Comparison of ENCODE assay signal across 1 cellular context in genomic region chr12:109092484-109093021, GRCh38.
TF ChIP-seq lines count a peak whose summit lies in the region.

No MANE protein-coding gene starts in this region.

TF ChIP-seq in K562, 482 proteins besides CTCF, POLR2A, EP300 and RAD21:
- TF ChIP-seq RBM25 (IDR thresholded peaks at IDR 0.05; ENCODE audit: low read depth, low read length, severe bottlenecking) (peak; percentile 11), NR4A1 (CRISPR knock-in tag; IDR thresholded peaks at IDR 0.05) (no peak), NR4A1 (tag; IDR thresholded peaks at IDR 0.05) (no peak), PTBP1 (IDR thresholded peaks at IDR 0.05; ENCODE audit: low read depth, low read length) (0 out of 2 replicates have a peak, but pooled peaks have one; percentile 37), NFIC (IDR thresholded peaks at IDR 0.05) (0 out of 2 replicates have a peak, but pooled peaks have one; percentile 26), HDAC8 (tag; IDR thresholded peaks at IDR 0.05) (no peak), BCOR (IDR thresholded peaks at IDR 0.05) (peak; percentile 19; the same call in 1 of the 2 replicates), ZBTB17 (CRISPR knock-in tag; IDR thresholded peaks at IDR 0.05) (no peak), MYNN (IDR thresholded peaks at IDR 0.05) (no peak), MYNN (CRISPR knock-in tag; IDR thresholded peaks at IDR 0.05) (no peak), RBM14 (IDR thresholded peaks at IDR 0.05; ENCODE audit: borderline replicate concordance, insufficient read depth, low read depth, low read length) (no peak), FOXJ3 (CRISPR knock-in tag; IDR thresholded peaks at IDR 0.05) (no peak), KAT7 (CRISPR knock-in tag; IDR thresholded peaks at IDR 0.05; ENCODE audit: borderline replicate concordance) (peak; percentile 94), ELF4 (CRISPR knock-in tag; IDR thresholded peaks at IDR 0.05) (no peak), ZBTB1 (CRISPR knock-in tag; IDR thresholded peaks at IDR 0.05; ENCODE audit: borderline replicate concordance, low read depth) (peak; percentile 15; the same call in 1 of the 2 replicates), NUFIP1 (IDR thresholded peaks at IDR 0.05; ENCODE audit: partially characterized antibody) (no peak), U2AF1 (optimal IDR thresholded peaks at IDR 0.05; ENCODE audit: low read depth, low read length) (no peak), ZFX (CRISPR knock-in tag; IDR thresholded peaks at IDR 0.05) (peak; percentile 20; the same call in 1 of the 2 replicates), GABPB2 (CRISPR knock-in tag; conservative IDR thresholded peaks at IDR 0.05) (no peak), ZNF197 (CRISPR knock-in tag; IDR thresholded peaks at IDR 0.05; ENCODE audit: low read depth) (no peak), CREM (IDR thresholded peaks at IDR 0.05; ENCODE audit: low read depth) (no peak), POLR3G (IDR thresholded peaks at IDR 0.05; ENCODE audit: extremely low read depth, insufficient read length, insufficient replicate concordance) (no peak), HDAC1 (IDR thresholded peaks at IDR 0.05) (0 out of 4 replicates have a peak, but pooled peaks of 1 of the 2 experiments have one; percentile 30), RBM39 (optimal IDR thresholded peaks at IDR 0.05; ENCODE audit: low read depth, low read length) (peak; percentile 4), MCM5 (IDR thresholded peaks at IDR 0.05; ENCODE audit: low read depth) (no peak), ZNF696 (CRISPR knock-in tag; conservative IDR thresholded peaks at IDR 0.05) (no peak), CBFA2T2 (conservative IDR thresholded peaks at IDR 0.05) (no peak)
- TF ChIP-seq, protein P1, sequence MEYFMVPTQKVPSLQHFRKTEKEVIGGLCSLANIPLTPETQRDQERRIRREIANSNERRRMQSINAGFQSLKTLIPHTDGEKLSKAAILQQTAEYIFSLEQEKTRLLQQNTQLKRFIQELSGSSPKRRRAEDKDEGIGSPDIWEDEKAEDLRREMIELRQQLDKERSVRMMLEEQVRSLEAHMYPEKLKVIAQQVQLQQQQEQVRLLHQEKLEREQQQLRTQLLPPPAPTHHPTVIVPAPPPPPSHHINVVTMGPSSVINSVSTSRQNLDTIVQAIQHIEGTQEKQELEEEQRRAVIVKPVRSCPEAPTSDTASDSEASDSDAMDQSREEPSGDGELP (CRISPR knock-in tag; IDR thresholded peaks at IDR 0.05; ENCODE audit: borderline replicate concordance), result peak; percentile 51; the same call in 1 of the 2 replicates
- TF ChIP-seq, protein P2, sequence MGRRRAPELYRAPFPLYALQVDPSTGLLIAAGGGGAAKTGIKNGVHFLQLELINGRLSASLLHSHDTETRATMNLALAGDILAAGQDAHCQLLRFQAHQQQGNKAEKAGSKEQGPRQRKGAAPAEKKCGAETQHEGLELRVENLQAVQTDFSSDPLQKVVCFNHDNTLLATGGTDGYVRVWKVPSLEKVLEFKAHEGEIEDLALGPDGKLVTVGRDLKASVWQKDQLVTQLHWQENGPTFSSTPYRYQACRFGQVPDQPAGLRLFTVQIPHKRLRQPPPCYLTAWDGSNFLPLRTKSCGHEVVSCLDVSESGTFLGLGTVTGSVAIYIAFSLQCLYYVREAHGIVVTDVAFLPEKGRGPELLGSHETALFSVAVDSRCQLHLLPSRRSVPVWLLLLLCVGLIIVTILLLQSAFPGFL (CRISPR knock-in tag; IDR thresholded peaks at IDR 0.05), result 0 out of 2 replicates have a peak, but pooled peaks have one; percentile 48
